In the genomic region with DNA sequence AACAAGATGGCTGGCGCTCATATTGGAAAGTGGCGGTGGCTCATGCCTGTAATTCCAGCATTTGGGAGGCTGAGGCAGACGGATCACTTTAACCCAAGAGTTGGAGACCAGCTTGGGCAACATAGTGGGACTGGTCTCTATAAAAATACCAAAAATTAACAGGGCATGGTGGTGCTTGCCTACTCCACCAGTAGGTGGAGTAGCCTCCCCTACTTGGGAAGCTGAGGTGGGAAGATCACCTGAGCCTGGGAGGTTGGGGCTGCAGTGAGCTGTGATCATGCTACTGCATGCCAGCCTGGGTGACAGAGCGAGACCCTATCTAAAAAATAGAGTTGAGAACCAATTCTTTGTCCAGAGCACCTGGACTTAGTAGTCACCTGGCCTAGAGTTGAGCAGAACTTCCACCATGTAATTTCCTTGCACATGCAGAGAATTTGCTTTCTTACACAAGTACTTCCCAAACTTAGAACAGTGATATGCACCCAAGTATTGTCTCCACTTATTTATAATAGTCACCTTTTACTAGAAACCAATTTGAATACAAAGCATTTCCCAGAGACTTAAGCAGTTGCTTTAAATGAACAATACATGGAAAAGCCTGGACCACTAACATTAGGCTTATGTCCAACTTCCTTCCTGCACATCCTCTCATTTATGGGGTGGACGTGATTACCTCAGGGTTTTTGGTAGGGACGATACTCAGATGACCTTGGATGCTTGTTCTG, we compare ENCODE assay signal across 8 cellular contexts. TPM values are rescaled to one million over a fixed set of nuclear protein-coding genes. Genes with fewer than 3 reads are reported as not detected.
DNase-seq lines count a peak whose midpoint lies in the region; ATAC-seq and TF ChIP-seq lines count a peak whose summit lies in the region.

No MANE protein-coding gene starts in this region.

- H3K27ac Mint-ChIP-seq in activated CD4-positive, alpha-beta T cell treated with anti-CD3 and anti-CD28 coated beads, Interleukin-2, amount 10 ng/mL, durations not matched to agents 24 days and 14 days: no peak overlapping the region

- no peak for TF ChIP-seq POLR2A in erythroblast (IDR thresholded peaks at IDR 0.05; ENCODE audit: low read length)

- no peaks in the 10 kb centered on the region for H3K36me3 Mint-ChIP-seq in activated CD4-positive, alpha-beta T cell treated with anti-CD3 and anti-CD28 coated beads, Interleukin-2, amount 10 ng/mL, durations not matched to agents 24 days and 14 days (ENCODE audit: low read depth)

- no peaks in the 10 kb centered on the region for H3K9me3 Mint-ChIP-seq in activated CD4-positive, alpha-beta T cell treated with anti-CD3 and anti-CD28 coated beads, Interleukin-2, amount 10 ng/mL, durations not matched to agents 24 days and 14 days

- no peak overlapping the region for H3K4me3 ChIP-seq in H7 (ENCODE audit: insufficient read depth, low read depth, low read length)

- peaks cover 4% of the 10 kb centered on the region for H3K27me3 Mint-ChIP-seq in activated CD4-positive, alpha-beta T cell treated with anti-CD3 and anti-CD28 coated beads, Interleukin-2, amount 10 ng/mL, durations not matched to agents 24 days and 14 days

- H3K4me1 Mint-ChIP-seq in activated CD4-positive, alpha-beta T cell treated with anti-CD3 and anti-CD28 coated beads, Interleukin-2, amount 10 ng/mL, durations not matched to agents 24 days and 14 days: no peaks in the 10 kb centered on the region

- DNase-seq in activated CD4-positive, alpha-beta T cell treated with anti-CD3 and anti-CD28 coated beads, Interleukin-2, amount 10 ng/mL, durations not matched to agents 24 days and 14 days: peak; percentile 67
- no peak for DNase-seq in activated CD4-positive, alpha-beta T cell treated with anti-CD3 and anti-CD28 coated beads for 4 hours
- peak; percentile 35 for DNase-seq in H7
- DNase-seq in NCI-H2107 treated with DMSO at 0.1 percent for 48 hours (lab: John Stamatoyannopoulos, UW; ENCODE audit: unreplicated experiment): peak; percentile 62
- peak; percentile 4 to 18 for DNase-seq in erythroblast (lab: John Stamatoyannopoulos, UW)
- DNase-seq in stimulated activated naive CD8-positive, alpha-beta T cell treated with anti-CD3 and anti-CD28 coated beads, Interleukin-15, Interleukin-2, amounts not matched to agents 100 U/mL and 50 U/mL, for 24 hours: peak; percentile 28
- no peak for DNase-seq in occipital lobe (lab: John Stamatoyannopoulos, UW)
- DNase-seq in activated CD4-positive, CD25-positive, alpha-beta regulatory T cell (lab: John Stamatoyannopoulos, UW): no peak

- peak; percentile 83 for ATAC-seq in stimulated activated naive CD8-positive, alpha-beta T cell treated with anti-CD3 and anti-CD28 coated beads, Interleukin-15, Interleukin-2, amounts not matched to agents 100 U/mL and 50 U/mL, for 24 hours

- H3K27me3 ChIP-seq in H7 (ENCODE audit: control insufficient read depth, insufficient read depth, low read length): no peaks in the 10 kb centered on the region

- intact Hi-C loops in activated CD4-positive, alpha-beta T cell treated with anti-CD3 and anti-CD28 coated beads, Interleukin-2, amount 10 ng/mL, durations not matched to agents 24 days and 14 days (cut with micrococcal nuclease): loop anchor here (1.0 to 5.0 kb wide), 2 partner anchors 32 to 383 kb away; no protein-coding TSS in a partner anchor

- no peak overlapping the region for H3K4me3 Mint-ChIP-seq in activated CD4-positive, alpha-beta T cell treated with anti-CD3 and anti-CD28 coated beads, Interleukin-2, amount 10 ng/mL, durations not matched to agents 24 days and 14 days

- no peaks in the 10 kb centered on the region for H3K36me3 ChIP-seq in H7 (replicated peaks; ENCODE audit: control insufficient read depth, insufficient read depth, low read length)

RNA-seq across cellular contexts. Expression of a gene that starts 15.9 kb away (rescaled TPM):
- total RNA-seq in activated CD4-positive, alpha-beta T cell treated with anti-CD3 and anti-CD28 coated beads, Interleukin-2, amount 10 ng/mL, durations not matched to agents 24 days and 14 days: not detected in 2 replicates
- not detected in 2 replicates for total RNA-seq in H7 (2014; rRNA removed; shearing (Covaris generic))
- 0.47 TPM for total RNA-seq in occipital lobe

Comparison
In these comparisons a context has a peak if more than half of its experiments do, and no peak if none do; other contexts are left out.
1. DNase-seq: peak in activated CD4-positive, alpha-beta T cell treated with anti-CD3 and anti-CD28 coated beads, Interleukin-2, amount 10 ng/mL, durations not matched to agents 24 days and 14 days (single experiment), H7 (single experiment), NCI-H2107 treated with DMSO at 0.1 percent for 48 hours (single experiment), erythroblast (2 of 2) and stimulated activated naive CD8-positive, alpha-beta T cell treated with anti-CD3 and anti-CD28 coated beads, Interleukin-15, Interleukin-2, amounts not matched to agents 100 U/mL and 50 U/mL, for 24 hours (single experiment); none in activated CD4-positive, alpha-beta T cell treated with anti-CD3 and anti-CD28 coated beads for 4 hours (0 of 2), occipital lobe (single experiment) and activated CD4-positive, CD25-positive, alpha-beta regulatory T cell (0 of 4).